Comparison of ENCODE assay signal across 11 cellular contexts in the genomic region with DNA sequence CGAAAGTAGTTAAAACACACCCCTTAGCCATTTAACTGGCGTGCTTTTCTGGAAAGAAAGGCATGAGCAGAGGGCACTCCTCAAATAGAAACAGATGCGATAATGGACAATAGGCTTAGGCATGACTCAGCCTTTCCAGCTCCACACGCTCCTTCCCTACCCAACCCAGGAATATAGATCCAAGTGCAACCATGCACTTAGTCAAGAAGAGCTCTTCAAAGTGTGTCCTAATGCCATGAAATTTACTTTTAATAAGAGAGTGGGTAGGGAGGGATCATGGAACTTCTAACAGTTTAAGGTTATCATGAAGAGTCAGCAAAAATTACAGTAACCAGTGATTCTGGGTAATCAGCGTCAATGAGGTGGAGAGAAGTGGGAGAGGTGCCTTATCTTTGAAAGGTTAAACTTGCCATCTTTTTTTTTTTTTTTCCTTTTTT. TPM values are rescaled to one million over a fixed set of nuclear protein-coding genes. Genes with fewer than 3 reads are reported as not detected.
DNase-seq lines count a peak whose midpoint lies in the region; ATAC-seq and TF ChIP-seq lines count a peak whose summit lies in the region.
"Had no signal": no experiment of that assay in that cellular context is flagged by ENCODE, and none has a peak within 500 bp of the region (broad histone marks: within the 10 kb centered on the region; RNA-seq: fewer than 3 reads in every experiment).

No MANE protein-coding gene starts in this region.

- H2AFZ ChIP-seq in hepatocyte, result no peak overlapping the region

- H3K4me1 ChIP-seq in hepatocyte (ENCODE audit: insufficient read depth), result peaks cover 19% of the 10 kb centered on the region

- 60% methylated on average over 5 of the region's 5 CpGs for WGBS in hepatocyte (ENCODE audit: low lambda C conversion rate, missing lambda C conversion rate)

- peaks cover 5% of the 10 kb centered on the region for H3K79me2 ChIP-seq in hepatocyte

- no peaks in the 10 kb centered on the region for H3K36me3 ChIP-seq in hepatocyte (replicated peaks; ENCODE audit: insufficient read depth, low read depth)
- H3K36me3 ChIP-seq: thyroid gland had no signal

- no peaks in the 10 kb centered on the region for H4K20me1 ChIP-seq in hepatocyte (ENCODE audit: insufficient read depth, poor library complexity, severe bottlenecking)

- no peak overlapping the region for H3K4me2 ChIP-seq in hepatocyte

- H3K27ac ChIP-seq in hepatocyte, result peak overlapping the region; percentile 87
- peak overlapping the region in 1 of 2 donors; percentile 62 for H3K27ac ChIP-seq in coronary artery

- ATAC-seq in GM18868 (IDR thresholded peaks at IDR 0.05; ENCODE audit: unreplicated experiment), result no peak
- ATAC-seq: sciatic nerve had no signal

- no peaks in the 10 kb centered on the region for H3K9me3 ChIP-seq in hepatocyte (ENCODE audit: low read depth)
- H3K9me3 ChIP-seq: thyroid gland had no signal

- no peaks in the 10 kb centered on the region for H3K9me2 ChIP-seq in hepatocyte (replicated peaks; ENCODE audit: insufficient read depth)

- DNase-seq in AG08395 (ENCODE audit: low spot score), result peak; percentile 77
- peak; percentile 38 for DNase-seq in HT-29 (ENCODE audit: low spot score)
- peak; percentile 46 for DNase-seq in amniotic stem cell (lab: John Stamatoyannopoulos, UW)
- DNase-seq in hepatocyte (ENCODE audit: low spot score), result peak; percentile 62
- no peak for DNase-seq in SKM-1 treated with dmso at 0.1 percent for 144 hours (lab: John Stamatoyannopoulos, UW; ENCODE audit: unreplicated experiment)
- DNase-seq in COLO668 (lab: John Stamatoyannopoulos, UW; ENCODE audit: unreplicated experiment), result no peak
- DNase-seq in coronary artery (ENCODE audit: low spot score), result no peak
- DNase-seq: activated T-cell treated with anti-CD3 and anti-CD28 coated beads, Interleukin-2, amount 50 U/mL, for 24 hours had no signal

- no peak for TF ChIP-seq CTCF in hepatocyte (IDR thresholded peaks at IDR 0.05; ENCODE audit: poor library complexity)
- no peak for TF ChIP-seq CTCF in coronary artery (IDR thresholded peaks at IDR 0.05)

- H3K4me3 ChIP-seq in hepatocyte (no peak overlapping the region), coronary artery (no peak overlapping the region)
- H3K4me3 ChIP-seq: thyroid gland had no signal

- no peaks in the 10 kb centered on the region for H3K27me3 ChIP-seq in hepatocyte
- H3K27me3 ChIP-seq: thyroid gland had no signal

RNA-seq across cellular contexts. Expression of gene EFHC1, which starts 2.4 kb away (rescaled TPM):
- 9.1 and 9.4 TPM in 2 replicates for total RNA-seq in HT-29 (2014; rRNA removed; shearing (Covaris generic))
- total RNA-seq in hepatocyte, result 12.2 and 17.4 TPM in 2 replicates
- 18.3 and 18.8 TPM in 2 replicates for polyA plus RNA-seq in hepatocyte

RNA-seq across cellular contexts. Expression of gene PAQR8, which starts 55.7 kb away (rescaled TPM):
- 0.89 and 1.3 TPM in 2 replicates for total RNA-seq in HT-29 (2014; rRNA removed; shearing (Covaris generic))
- 34.0 and 36.9 TPM in 2 replicates for total RNA-seq in hepatocyte
- polyA plus RNA-seq in hepatocyte, result 20.3 and 20.8 TPM in 2 replicates

Comparison
In these comparisons a context has a peak if more than half of its experiments do, and no peak if none do; other contexts are left out.
1. DNase-seq: peak in AG08395 (single experiment), HT-29 (single experiment), amniotic stem cell (single experiment) and hepatocyte (single experiment); none in SKM-1 treated with dmso at 0.1 percent for 144 hours (single experiment), COLO668 (single experiment) and coronary artery (single experiment).
2. RNA of gene PAQR8, which starts 55.7 kb away (total RNA-seq): 34.0 to 36.9 TPM in hepatocyte; 0.89 to 1.3 TPM in HT-29; every median in the first group is over 10 times any median in the second.